28 cellular contexts compared by ENCODE assay signal in the genomic region with DNA sequence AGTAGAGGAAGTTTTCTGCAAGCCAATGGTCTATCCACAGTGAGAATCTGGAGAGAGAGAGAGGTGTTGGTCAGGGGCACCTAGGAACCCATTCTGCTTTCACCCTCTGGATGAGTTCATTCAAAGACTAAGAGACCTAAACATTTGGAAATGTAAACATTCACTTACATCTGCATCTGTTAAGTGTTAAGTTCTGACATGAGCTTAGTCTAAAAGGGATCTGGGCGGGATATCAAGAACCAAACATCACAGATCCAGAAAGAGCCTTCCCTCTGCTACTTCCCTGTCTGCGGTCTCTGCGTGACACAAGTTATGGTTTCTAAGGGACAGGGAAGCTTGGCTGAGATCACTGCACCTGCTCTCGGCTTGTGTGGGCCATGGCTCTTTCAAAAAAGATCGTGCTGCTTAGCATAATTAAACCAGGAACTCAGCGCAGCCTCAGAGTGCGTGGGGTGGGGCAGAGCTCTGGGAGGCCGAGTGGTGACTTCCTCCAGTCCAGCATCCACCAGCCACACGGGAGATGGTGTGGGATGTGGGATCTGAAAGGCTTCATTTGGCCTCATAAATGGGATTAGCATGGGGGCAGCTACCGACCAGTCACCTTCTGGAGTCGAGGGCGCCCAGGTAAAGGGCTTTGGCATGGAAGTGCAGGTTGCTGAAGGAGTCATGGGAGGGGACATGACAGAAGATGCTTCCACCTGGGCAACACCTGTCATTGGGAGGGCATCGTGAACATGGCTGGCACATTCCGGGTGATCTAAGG. TPM values are rescaled to one million over a fixed set of nuclear protein-coding genes. Genes with fewer than 3 reads are reported as not detected.
DNase-seq lines count a peak whose midpoint lies in the region; ATAC-seq and TF ChIP-seq lines count a peak whose summit lies in the region.
"Had no signal": no experiment of that assay in that cellular context is flagged by ENCODE, and none has a peak within 500 bp of the region (broad histone marks: within the 10 kb centered on the region; RNA-seq: fewer than 3 reads in every experiment).

No MANE protein-coding gene starts in this region.

- peak; percentile 41 for DNase-seq in activated effector memory CD4-positive, alpha-beta T cell treated with anti-CD3 and anti-CD28 coated beads, Interleukin-2, amount 50 U/mL, for 16 hours
- no peak for DNase-seq in activated effector memory CD4-positive, alpha-beta T cell treated with Interleukin-2 at 50 U/mL for 16 hours
- DNase-seq in RWPE1 (ENCODE audit: low spot score) = no peak
- peak; percentile 13 for DNase-seq in mucosa of gallbladder (ENCODE audit: low spot score)
- DNase-seq in HCEC 1CT = no peak
- DNase-seq: activated CD4-positive, alpha-beta memory T cell treated with anti-CD3 and anti-CD28 coated beads for 36 hours; activated CD4-positive, CD25-positive, alpha-beta regulatory T cell treated with anti-CD3 and anti-CD28 coated beads, Interleukin-2, amount 50 U/mL, for 72 hours; activated CD8-positive, alpha-beta memory T cell treated with anti-CD3 and anti-CD28 coated beads, Interleukin-2, amount 50 U/mL, for 4 hours; COR-L47; effector CD4-positive, alpha-beta T cell; H7; Kasumi-1; left cardiac atrium; mammary epithelial cell; NCI-H1930; NCI-H2227 treated with DMSO at 0.1 percent for 48 hours; nephron progenitor cell; NK-92 treated with Interleukin-12 subunit alpha and Interleukin-12 subunit beta, amount 100 ng/mL, for 24 hours; pancreas; SIG-M5; stimulated activated naive CD4-positive, alpha-beta T cell treated with Interleukin-2 at 50 U/mL for 16 hours had no signal

- 0 out of 2 replicates have a peak overlapping the region, but pooled peaks have one; percentile 10 for H3K27ac ChIP-seq in RWPE1
- H3K27ac ChIP-seq: BLaER1, epithelial cell of prostate, pancreas had no signal

- POLR2A ChIA-PET in RWPE1 (lab: Yijun Ruan, JAX; ENCODE audit: low non-redundant PET) = no interaction called here

- no peak for TF ChIP-seq CTCF in RWPE1 (conservative IDR thresholded peaks at IDR 0.05; ENCODE audit: low read depth)

- no peak for ATAC-seq in GM21381 (IDR thresholded peaks at IDR 0.05; ENCODE audit: unreplicated experiment)
- no peak for ATAC-seq in HG02973 (IDR thresholded peaks at IDR 0.05; ENCODE audit: unreplicated experiment)
- ATAC-seq: activated naive CD4-positive, alpha-beta T cell treated with anti-CD3 and anti-CD28 coated beads, Interleukin-2, amount 50 U/mL, for 72 hours; activated T-helper 17 cell treated with anti-CD3 and anti-CD28 coated beads, Interleukin-2, amount 50 U/mL, for 72 hours; HepG2; left cardiac atrium had no signal

- CTCF ChIA-PET in RWPE1 (lab: Yijun Ruan, JAX) = no interaction called here

RNA-seq across cellular contexts. Expression of gene RAMACL, which starts 16.6 kb away (rescaled TPM):
- total RNA-seq in mucosa of gallbladder = 1.1 TPM
- total RNA-seq: H7 had no signal

RNA-seq across cellular contexts. Expression of gene RPS6KA2, which starts 23.9 kb away (rescaled TPM):
- total RNA-seq in mucosa of gallbladder = 36.1 TPM

Comparison
In these comparisons a context has a peak if more than half of its experiments do, and no peak if none do; other contexts are left out.
1. DNase-seq: peak in activated effector memory CD4-positive, alpha-beta T cell treated with anti-CD3 and anti-CD28 coated beads, Interleukin-2, amount 50 U/mL, for 16 hours (single experiment) and mucosa of gallbladder (single experiment); none in activated effector memory CD4-positive, alpha-beta T cell treated with Interleukin-2 at 50 U/mL for 16 hours (single experiment), RWPE1 (single experiment) and HCEC 1CT (single experiment).